Comparison of ENCODE assay signal across 14 cellular contexts in genomic region chr16:81642943-81643342, GRCh38.
"Had no signal": no experiment of that assay in that cellular context is flagged by ENCODE, and none has a peak within 500 bp of the region (broad histone marks: within the 10 kb centered on the region; RNA-seq: fewer than 3 reads in every experiment).

No MANE protein-coding gene starts in this region.

- H3K27me3 Mint-ChIP-seq: activated CD4-positive, alpha-beta memory T cell treated with anti-CD3 and anti-CD28 coated beads, Interleukin-2, amount 10 ng/mL, durations not matched to agents 7 days and 5 days had no signal

- H3K4me3 ChIP-seq: breast epithelium, esophagus squamous epithelium, left lung, suprapubic skin, upper lobe of right lung had no signal

- H3K27ac ChIP-seq: breast epithelium, esophagus squamous epithelium, left lung, suprapubic skin, upper lobe of right lung had no signal

- H3K4me1 ChIP-seq: breast epithelium, left lung had no signal

- H3K27me3 ChIP-seq: breast epithelium, esophagus squamous epithelium, left lung, suprapubic skin, upper lobe of right lung had no signal

- H3K4me3 Mint-ChIP-seq: activated CD4-positive, alpha-beta memory T cell treated with anti-CD3 and anti-CD28 coated beads, Interleukin-2, amount 10 ng/mL, durations not matched to agents 7 days and 5 days; nephron progenitor cell had no signal

- H3K36me3 ChIP-seq: breast epithelium, upper lobe of right lung had no signal

- H3K27ac Mint-ChIP-seq: activated CD4-positive, alpha-beta memory T cell treated with anti-CD3 and anti-CD28 coated beads, Interleukin-2, amount 10 ng/mL, durations not matched to agents 7 days and 5 days had no signal

- H3K9me3 ChIP-seq: breast epithelium, esophagus squamous epithelium, left lung, suprapubic skin, upper lobe of right lung had no signal

- DNase-seq: activated CD4-positive, alpha-beta memory T cell treated with anti-CD3 and anti-CD28 coated beads, Interleukin-2, amount 10 ng/mL, durations not matched to agents 7 days and 5 days; activated CD4-positive, CD25-positive, alpha-beta regulatory T cell treated with anti-CD3 and anti-CD28 coated beads, Interleukin-2, amount 50 U/mL, for 72 hours; activated CD8-positive, alpha-beta memory T cell treated with anti-CD3 and anti-CD28 coated beads, Interleukin-2, amount 50 U/mL, for 48 hours; activated naive CD4-positive, alpha-beta T cell treated with anti-CD3 and anti-CD28 coated beads, Interleukin-2, amount 50 U/mL, for 16 hours; esophagus squamous epithelium; foreskin fibroblast; glutamatergic neuron; left lung; nephron progenitor cell; stimulated activated CD4-positive, alpha-beta T cell treated with anti-CD3 and anti-CD28 coated beads, Interleukin-12 subunit alpha, Interleukin-12 subunit beta, amount 100 ng/mL, for 4 hours; stimulated activated naive CD8-positive, alpha-beta T cell treated with anti-CD3 and anti-CD28 coated beads, Interleukin-15, Interleukin-2, amounts not matched to agents 100 U/mL and 50 U/mL, for 24 hours; upper lobe of right lung had no signal

- ATAC-seq: left lung; stimulated activated naive CD8-positive, alpha-beta T cell treated with anti-CD3 and anti-CD28 coated beads, Interleukin-15, Interleukin-2, amounts not matched to agents 100 U/mL and 50 U/mL, for 24 hours; upper lobe of right lung had no signal

- H3K9me3 Mint-ChIP-seq: activated CD4-positive, alpha-beta memory T cell treated with anti-CD3 and anti-CD28 coated beads, Interleukin-2, amount 10 ng/mL, durations not matched to agents 7 days and 5 days had no signal
